In genomic region chr13:112768795-112769411, GRCh38 we compare ENCODE assay signal across 11 cellular contexts.
DNase-seq lines count a peak whose midpoint lies in the region; ATAC-seq, FAIRE-seq and TF ChIP-seq lines count a peak whose summit lies in the region.
"Had no signal": no experiment of that assay in that cellular context is flagged by ENCODE, and none has a peak within 500 bp of the region (broad histone marks: within the 10 kb centered on the region; RNA-seq: fewer than 3 reads in every experiment).

No MANE protein-coding gene starts in this region.

- H4K20me1 ChIP-seq in osteoblast (ENCODE audit: insufficient read depth, low read length): peaks cover 7% of the 10 kb centered on the region

- no peak for TF ChIP-seq EP300 in Ishikawa (IDR thresholded peaks at IDR 0.05; ENCODE audit: borderline replicate concordance)

- H3K4me2 ChIP-seq in osteoblast (ENCODE audit: insufficient read depth, low read length): no peak overlapping the region

- TF ChIP-seq CTCF in osteoblast (IDR thresholded peaks at IDR 0.05; ENCODE audit: extremely low read depth, low read depth, low read length): no peak

- no peak overlapping the region for H2AFZ ChIP-seq in osteoblast (ENCODE audit: low read length)

- no peaks in the 10 kb centered on the region for H3K4me1 ChIP-seq in osteoblast (ENCODE audit: insufficient read depth, low read length)

- no peaks in the 10 kb centered on the region for H3K27me3 ChIP-seq in osteoblast (ENCODE audit: insufficient read depth, low read length)

- ATAC-seq in Right ventricle myocardium inferior (peak; percentile 67), GM21423 (IDR thresholded peaks at IDR 0.05; ENCODE audit: unreplicated experiment) (no peak)
- ATAC-seq: left colon had no signal

- H3K4me3 ChIP-seq in osteoblast (ENCODE audit: insufficient read depth, low read length): no peak overlapping the region

- no peak for TF ChIP-seq RAD21 in Ishikawa (IDR thresholded peaks at IDR 0.05; ENCODE audit: low read depth)

- no peak for DNase-seq in GM12891 (ENCODE audit: insufficient read length, low spot score)
- DNase-seq in Right ventricle myocardium inferior (ENCODE audit: missing footprints): peak; percentile 85
- DNase-seq in osteoblast (ENCODE audit: insufficient read length, low spot score, missing footprints): peak; percentile 83
- DNase-seq in DMS153 treated with DMSO at 0.1 percent for 48 hours (lab: John Stamatoyannopoulos, UW; ENCODE audit: unreplicated experiment): no peak
- no peak for DNase-seq in NCI-H2081 treated with DMSO at 0.1 percent for 48 hours (lab: John Stamatoyannopoulos, UW)
- no peak for DNase-seq in HuH-7.5 (ENCODE audit: low spot score)
- DNase-seq: NCI-H1436, small intestine had no signal

- no peak overlapping the region for H3K27ac ChIP-seq in osteoblast (ENCODE audit: low read depth, low read length)

- no peaks in the 10 kb centered on the region for H3K79me2 ChIP-seq in osteoblast (ENCODE audit: insufficient read depth, low read length)

- peak; percentile 69 for FAIRE-seq in GM12891 (lab: Jason Lieb, UNC)
- FAIRE-seq: small intestine had no signal

- H3K36me3 ChIP-seq in osteoblast (ENCODE audit: insufficient read depth, low read length): no peaks in the 10 kb centered on the region

- TF ChIP-seq POLR2A in GM12891 (IDR thresholded peaks at IDR 0.05; ENCODE audit: low read depth, low read length): no peak

- no peaks in the 10 kb centered on the region for H3K9me3 ChIP-seq in osteoblast (ENCODE audit: low read depth, low read length)

- intact Hi-C loops in Right ventricle myocardium inferior (cut with DNase I): no loop called here

TF ChIP-seq in GM12891, 5 proteins besides CTCF, POLR2A, EP300 and RAD21:
- TF ChIP-seq TAF1 (IDR thresholded peaks at IDR 0.05; ENCODE audit: low read depth, low read length): no peak
- TF ChIP-seq POLR2AphosphoS5 (IDR thresholded peaks at IDR 0.05; ENCODE audit: low read depth, low read length): no peak
- TF ChIP-seq PAX5 (IDR thresholded peaks at IDR 0.05; ENCODE audit: insufficient read depth, low read length, severe bottlenecking): no peak
- TF ChIP-seq SPI1 (IDR thresholded peaks at IDR 0.05; ENCODE audit: low read depth, low read length): no peak
- no peak for TF ChIP-seq POU2F2 (IDR thresholded peaks at IDR 0.05; ENCODE audit: low read depth, low read length)

TF ChIP-seq in Ishikawa, 13 proteins besides CTCF, POLR2A, EP300 and RAD21:
- TF ChIP-seq NFIC (IDR thresholded peaks at IDR 0.05): peak; percentile 51
- TF ChIP-seq, protein P1, sequence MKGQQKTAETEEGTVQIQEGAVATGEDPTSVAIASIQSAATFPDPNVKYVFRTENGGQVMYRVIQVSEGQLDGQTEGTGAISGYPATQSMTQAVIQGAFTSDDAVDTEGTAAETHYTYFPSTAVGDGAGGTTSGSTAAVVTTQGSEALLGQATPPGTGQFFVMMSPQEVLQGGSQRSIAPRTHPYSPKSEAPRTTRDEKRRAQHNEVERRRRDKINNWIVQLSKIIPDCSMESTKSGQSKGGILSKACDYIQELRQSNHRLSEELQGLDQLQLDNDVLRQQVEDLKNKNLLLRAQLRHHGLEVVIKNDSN (IDR thresholded peaks at IDR 0.05): no peak
- TF ChIP-seq TCF12 (IDR thresholded peaks at IDR 0.05; ENCODE audit: low read depth): no peak
- TF ChIP-seq TAF1 (IDR thresholded peaks at IDR 0.05; ENCODE audit: low read depth): no peak
- no peak for TF ChIP-seq REST (IDR thresholded peaks at IDR 0.05; ENCODE audit: low read depth)
- TF ChIP-seq YY1 (IDR thresholded peaks at IDR 0.05; ENCODE audit: low read depth): no peak
- TF ChIP-seq EGR1 (IDR thresholded peaks at IDR 0.05): no peak
- TF ChIP-seq, protein P2, sequence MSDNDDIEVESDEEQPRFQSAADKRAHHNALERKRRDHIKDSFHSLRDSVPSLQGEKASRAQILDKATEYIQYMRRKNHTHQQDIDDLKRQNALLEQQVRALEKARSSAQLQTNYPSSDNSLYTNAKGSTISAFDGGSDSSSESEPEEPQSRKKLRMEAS (IDR thresholded peaks at IDR 0.05): 0 out of 2 replicates have a peak, but pooled peaks have one; percentile 12

Comparison
In these comparisons a context has a peak if more than half of its experiments do, and no peak if none do; other contexts are left out.
1. DNase-seq: peak in Right ventricle myocardium inferior (single experiment) and osteoblast (single experiment); none in GM12891 (single experiment), DMS153 treated with DMSO at 0.1 percent for 48 hours (single experiment), NCI-H2081 treated with DMSO at 0.1 percent for 48 hours (single experiment) and HuH-7.5 (single experiment).